8 cellular contexts compared by ENCODE assay signal in genomic region chr1:230109871-230110667, GRCh38. TPM values are rescaled to one million over a fixed set of nuclear protein-coding genes. Genes with fewer than 3 reads are reported as not detected.
DNase-seq lines count a peak whose midpoint lies in the region; ATAC-seq and TF ChIP-seq lines count a peak whose summit lies in the region.

No MANE protein-coding gene starts in this region.

- peaks cover 3% of the 10 kb centered on the region for H3K36me3 Mint-ChIP-seq in neural crest cell (ENCODE audit: low read depth)

- peak overlapping the region; percentile 73 for H3K27ac Mint-ChIP-seq in neural crest cell (ENCODE audit: unreplicated experiment)

- no peaks in the 10 kb centered on the region for H3K27me3 Mint-ChIP-seq in neural crest cell (ENCODE audit: low read depth)

- no peak overlapping the region for H3K4me3 Mint-ChIP-seq in neural crest cell

- peaks cover 60% of the 10 kb centered on the region for H3K4me1 Mint-ChIP-seq in neural crest cell

- DNase-seq in DMS53 treated with DMSO at 0.1 percent for 48 hours (lab: John Stamatoyannopoulos, UW; ENCODE audit: unreplicated experiment), result peak; percentile 27
- DNase-seq in activated CD8-positive, alpha-beta memory T cell treated with anti-CD3 and anti-CD28 coated beads, Interleukin-2, amount 50 U/mL, for 4 hours, result peak; percentile 54
- DNase-seq in neural crest cell (ENCODE audit: low read depth, low spot score), result no peak
- no peak for DNase-seq in kidney tubule cell (ENCODE audit: low spot score)
- DNase-seq in inferior parietal cortex (ENCODE audit: extremely low spot score), result no peak
- no peak for DNase-seq in C1 segment of cervical spinal cord (lab: John Stamatoyannopoulos, UW)

- no peaks in the 10 kb centered on the region for H3K9me3 Mint-ChIP-seq in neural crest cell

- no peak for TF ChIP-seq CTCF in neural crest cell (conservative IDR thresholded peaks at IDR 0.05)

- peak; percentile 77 for ATAC-seq in GM19468 (IDR thresholded peaks at IDR 0.05; ENCODE audit: extremely low read depth, unreplicated experiment)
- ATAC-seq in HG03520 (IDR thresholded peaks at IDR 0.05; ENCODE audit: unreplicated experiment), result peak; percentile 85

RNA-seq across cellular contexts. Expression of gene GALNT2, which starts 43.0 kb away (rescaled TPM):
- total RNA-seq in neural crest cell, result 57.1 and 58.0 TPM in 2 replicates

Comparison
In these comparisons a context has a peak if more than half of its experiments do, and no peak if none do; other contexts are left out.
1. DNase-seq: peak in DMS53 treated with DMSO at 0.1 percent for 48 hours (single experiment) and activated CD8-positive, alpha-beta memory T cell treated with anti-CD3 and anti-CD28 coated beads, Interleukin-2, amount 50 U/mL, for 4 hours (single experiment); none in neural crest cell (single experiment), kidney tubule cell (single experiment), inferior parietal cortex (single experiment) and C1 segment of cervical spinal cord (0 of 14).